In genomic region chr5:61023131-61023530, GRCh38 we compare ENCODE assay signal across 21 cellular contexts.
DNase-seq lines count a peak whose midpoint lies in the region; ATAC-seq and TF ChIP-seq lines count a peak whose summit lies in the region.
"Had no signal": no experiment of that assay in that cellular context is flagged by ENCODE, and none has a peak within 500 bp of the region (broad histone marks: within the 10 kb centered on the region; RNA-seq: fewer than 3 reads in every experiment).

No MANE protein-coding gene starts in this region.

- CTCF ChIA-PET in BJ (lab: Yijun Ruan, JAX), result no interaction called here

- no peaks in the 10 kb centered on the region for H3K4me1 Mint-ChIP-seq in T-helper 2 cell treated with Interferon-gamma antibody and Interleukin-4, amounts not matched to agents 5 μg/mL and 100 μg/mL, for 36 hours (ENCODE audit: low read depth)
- H3K4me1 Mint-ChIP-seq: activated naive CD8-positive, alpha-beta T cell treated with anti-CD3 and anti-CD28 coated beads, Interleukin-2, amount 10 ng/mL, durations not matched to agents 7 days and 5 days; stimulated activated memory B cell treated with anti-CD40 and anti-IgM and Interleukin-4, amounts not matched to agents 10 μg/mL and 1 μg/mL and 100 μg/mL, for 72 hours had no signal

- no peaks in the 10 kb centered on the region for H3K27me3 Mint-ChIP-seq in T-helper 2 cell treated with Interferon-gamma antibody and Interleukin-4, amounts not matched to agents 5 μg/mL and 100 μg/mL, for 36 hours (ENCODE audit: low read depth)
- H3K27me3 Mint-ChIP-seq: activated CD4-positive, alpha-beta T cell treated with anti-CD3 and anti-CD28 coated beads for 36 hours; activated naive CD8-positive, alpha-beta T cell treated with anti-CD3 and anti-CD28 coated beads, Interleukin-2, amount 10 ng/mL, durations not matched to agents 7 days and 5 days; stimulated activated memory B cell treated with anti-CD40 and anti-IgM and Interleukin-4, amounts not matched to agents 10 μg/mL and 1 μg/mL and 100 μg/mL, for 72 hours had no signal

- no peaks in the 10 kb centered on the region for H3K36me3 Mint-ChIP-seq in T-helper 2 cell treated with Interferon-gamma antibody and Interleukin-4, amounts not matched to agents 5 μg/mL and 100 μg/mL, for 36 hours (ENCODE audit: low read depth)
- H3K36me3 Mint-ChIP-seq: natural killer cell had no signal

- no peaks in the 10 kb centered on the region for H3K9me3 ChIP-seq in prostate gland

- intact Hi-C loops in prostate gland (cut with DNase I), result no loop called here

- H3K27ac Mint-ChIP-seq in T-helper 2 cell treated with Interferon-gamma antibody and Interleukin-4, amounts not matched to agents 5 μg/mL and 100 μg/mL, for 36 hours, result no peak overlapping the region
- H3K27ac Mint-ChIP-seq: activated CD4-positive, alpha-beta T cell treated with anti-CD3 and anti-CD28 coated beads for 36 hours; activated naive CD8-positive, alpha-beta T cell treated with anti-CD3 and anti-CD28 coated beads, Interleukin-2, amount 10 ng/mL, durations not matched to agents 7 days and 5 days; activated T-helper 1 cell treated with anti-CD3 and anti-CD28 coated beads, Interleukin-12 subunit alpha, Interleukin-12 subunit beta, Interleukin-2, Interleukin-4 antibody, amounts not matched to agents 30 ng/mL and 10 ng/mL and 1 ng/mL, durations not matched to agents 14 hours and 24 hours and 36 hours; CD8-positive, alpha-beta T cell; H9; natural killer cell; stimulated activated memory B cell treated with anti-CD40 and anti-IgM and Interleukin-4, amounts not matched to agents 10 μg/mL and 1 μg/mL and 100 μg/mL, for 72 hours had no signal

- no peak overlapping the region for H3K27ac ChIP-seq in prostate gland
- H3K27ac ChIP-seq: cardiac muscle cell, epithelial cell of prostate had no signal

- DNase-seq in BJ (ENCODE audit: low read depth) (peak; percentile 62), M059J (ENCODE audit: low read depth) (peak; percentile 61), cardiac fibroblast (ENCODE audit: low read depth in 2 of 2) (peak; percentile 47 to 63), myocyte (ENCODE audit: low read depth) (peak; percentile 13), prostate gland (ENCODE audit: low spot score) (no peak), HT-29 (ENCODE audit: low spot score) (no peak)
- DNase-seq in T-helper 2 cell treated with Interferon-gamma antibody and Interleukin-4, amounts not matched to agents 5 μg/mL and 100 μg/mL, for 36 hours (ENCODE audit: low spot score), result no peak
- DNase-seq: activated CD4-positive, alpha-beta T cell treated with anti-CD3 and anti-CD28 coated beads for 36 hours; activated naive CD8-positive, alpha-beta T cell treated with anti-CD3 and anti-CD28 coated beads, Interleukin-2, amount 10 ng/mL, durations not matched to agents 7 days and 5 days; CD8-positive, alpha-beta T cell; DMS153; H9; natural killer cell; NCI-H1417 treated with DMSO at 0.1 percent for 48 hours; NCI-H510A treated with DMSO at 0.1 percent for 48 hours had no signal

- no peaks in the 10 kb centered on the region for H3K9me3 Mint-ChIP-seq in T-helper 2 cell treated with Interferon-gamma antibody and Interleukin-4, amounts not matched to agents 5 μg/mL and 100 μg/mL, for 36 hours
- H3K9me3 Mint-ChIP-seq: activated T-helper 1 cell treated with anti-CD3 and anti-CD28 coated beads, Interleukin-12 subunit alpha, Interleukin-12 subunit beta, Interleukin-2, Interleukin-4 antibody, amounts not matched to agents 30 ng/mL and 10 ng/mL and 1 ng/mL, durations not matched to agents 14 hours and 24 hours and 36 hours; natural killer cell; stimulated activated memory B cell treated with anti-CD40 and anti-IgM and Interleukin-4, amounts not matched to agents 10 μg/mL and 1 μg/mL and 100 μg/mL, for 72 hours had no signal

- H3K4me1 ChIP-seq in prostate gland (replicated peaks), result no peaks in the 10 kb centered on the region

- no peak for ATAC-seq in GM21447 (IDR thresholded peaks at IDR 0.05; ENCODE audit: unreplicated experiment)
- ATAC-seq: activated CD4-positive, alpha-beta T cell treated with anti-CD3 and anti-CD28 coated beads for 36 hours; CD8-positive, alpha-beta T cell; HepG2; natural killer cell; stimulated activated memory B cell treated with anti-CD40 and anti-IgM and Interleukin-4, amounts not matched to agents 10 μg/mL and 1 μg/mL and 100 μg/mL, for 72 hours had no signal

- TF ChIP-seq POLR2A in prostate gland (IDR thresholded peaks at IDR 0.05), result no peak

- TF ChIP-seq CTCF in BJ (IDR thresholded peaks at IDR 0.05; ENCODE audit: insufficient read depth, low read depth, low read length), result no peak
- no peak for TF ChIP-seq CTCF in cardiac fibroblast (IDR thresholded peaks at IDR 0.05; ENCODE audit: low read depth, low read length)
- no peak for TF ChIP-seq CTCF in prostate gland (IDR thresholded peaks at IDR 0.05)

- H3K4me3 Mint-ChIP-seq in T-helper 2 cell treated with Interferon-gamma antibody and Interleukin-4, amounts not matched to agents 5 μg/mL and 100 μg/mL, for 36 hours, result no peak overlapping the region
- H3K4me3 Mint-ChIP-seq: activated CD4-positive, alpha-beta T cell treated with anti-CD3 and anti-CD28 coated beads for 36 hours; activated naive CD8-positive, alpha-beta T cell treated with anti-CD3 and anti-CD28 coated beads, Interleukin-2, amount 10 ng/mL, durations not matched to agents 7 days and 5 days; activated T-helper 1 cell treated with anti-CD3 and anti-CD28 coated beads, Interleukin-12 subunit alpha, Interleukin-12 subunit beta, Interleukin-2, Interleukin-4 antibody, amounts not matched to agents 30 ng/mL and 10 ng/mL and 1 ng/mL, durations not matched to agents 14 hours and 24 hours and 36 hours; CD8-positive, alpha-beta T cell; H9; natural killer cell; stimulated activated memory B cell treated with anti-CD40 and anti-IgM and Interleukin-4, amounts not matched to agents 10 μg/mL and 1 μg/mL and 100 μg/mL, for 72 hours had no signal

- 55% methylated on average over 1 of the region's 1 CpG for WGBS in prostate gland

- POLR2A ChIA-PET in BJ (lab: Charles Lee), result no interaction called here

- no peaks in the 10 kb centered on the region for H3K27me3 ChIP-seq in BJ (ENCODE audit: control insufficient read depth, insufficient read depth, low read length)
- H3K27me3 ChIP-seq in prostate gland (replicated peaks; ENCODE audit: insufficient read depth), result no peaks in the 10 kb centered on the region
- H3K27me3 ChIP-seq: cardiac muscle cell had no signal

- H3K4me3 ChIP-seq in BJ (ENCODE audit: low read depth, low read length), result no peak overlapping the region
- no peak overlapping the region for H3K4me3 ChIP-seq in cardiac fibroblast (replicated peaks in 1 of 2; ENCODE audit: low read depth in 2 of 2, low read length in 2 of 2)
- H3K4me3 ChIP-seq in prostate gland, result no peak overlapping the region
- H3K4me3 ChIP-seq: cardiac muscle cell had no signal

- H3K36me3 ChIP-seq in BJ (ENCODE audit: control insufficient read depth, insufficient read depth, low read length), result no peaks in the 10 kb centered on the region
- H3K36me3 ChIP-seq in prostate gland, result no peaks in the 10 kb centered on the region
- H3K36me3 ChIP-seq: cardiac muscle cell had no signal

Comparison
In these comparisons a context has a peak if more than half of its experiments do, and no peak if none do; other contexts are left out.
1. DNase-seq: peak in BJ (single experiment), M059J (single experiment), cardiac fibroblast (2 of 2) and myocyte (single experiment); none in T-helper 2 cell treated with Interferon-gamma antibody and Interleukin-4, amounts not matched to agents 5 μg/mL and 100 μg/mL, for 36 hours (single experiment), prostate gland (single experiment) and HT-29 (single experiment).